ENCODE assay signal across 11 cellular contexts in the genomic region with DNA sequence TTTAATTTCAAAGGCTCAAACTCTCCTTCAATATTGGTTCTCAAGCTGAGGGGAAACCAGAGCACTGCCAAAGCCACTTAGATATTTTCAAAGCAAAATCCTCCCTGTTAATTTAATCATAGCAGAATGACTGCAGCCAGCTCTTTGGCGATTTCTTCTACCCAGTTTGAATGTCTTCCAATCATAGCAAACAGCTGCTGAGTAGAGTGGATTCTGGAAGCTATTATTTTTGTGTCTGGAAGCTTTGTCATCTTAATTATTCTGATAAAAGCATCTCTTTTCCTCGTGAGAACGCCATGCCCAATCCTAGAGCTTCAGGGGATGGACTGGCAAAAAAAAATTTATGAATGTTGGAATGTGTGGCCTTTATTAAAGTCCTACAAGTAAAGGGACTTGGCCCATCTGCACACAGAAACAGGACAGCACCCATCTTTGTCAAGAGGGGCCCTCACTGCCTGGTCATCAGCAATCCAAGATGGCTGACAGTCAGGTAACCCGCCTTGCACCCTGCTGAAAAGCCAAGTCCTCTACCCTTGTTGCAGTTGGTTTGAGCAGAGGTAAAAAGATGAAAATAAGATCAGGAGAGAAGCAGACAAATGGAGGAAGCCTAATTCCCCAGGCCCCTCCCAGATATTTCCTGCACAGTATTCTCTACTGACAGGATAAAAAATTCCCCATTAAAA.
A peak's percentile ranks its signal among the peaks of the same experiment; 100 is the strongest.
DNase-seq lines count a peak whose midpoint lies in the region; ATAC-seq, FAIRE-seq and TF ChIP-seq lines count a peak whose summit lies in the region.
"Had no signal": no experiment of that assay in that cellular context is flagged by ENCODE, and none has a peak within 500 bp of the region (broad histone marks: within the 10 kb centered on the region; RNA-seq: fewer than 3 reads in every experiment).

No MANE protein-coding gene starts in this region.

- FAIRE-seq in GM12878 (lab: Jason Lieb, UNC) (no peak), keratinocyte (lab: Jason Lieb, UNC) (no peak)

- 99% methylated on average over 4 of the region's 4 CpGs for WGBS in GM12878 (ENCODE audit: insufficient coverage, insufficient replicate concordance, low lambda C conversion rate, missing lambda C conversion rate)
- 64% methylated on average over 4 of the region's 4 CpGs for WGBS in smooth muscle cell (ENCODE audit: low lambda C conversion rate)
- WGBS in ovary, 3 donors = 26 to 29% (median 27%) methylated on average over 4 of the region's 4 CpGs

- DNase-seq in M059J (ENCODE audit: low read depth) (peak; percentile 52), GM12878 (ENCODE audit: low read depth, low spot score) (no peak), keratinocyte (ENCODE audit: low read depth, low spot score) (no peak), smooth muscle cell (lab: John Stamatoyannopoulos, UW; ENCODE audit: unreplicated experiment) (no peak), ovary (no peak), COLO668 (lab: John Stamatoyannopoulos, UW; ENCODE audit: unreplicated experiment) (no peak), ACHN (no peak)
- DNase-seq: activated CD4-positive, alpha-beta T cell treated with anti-CD3 and anti-CD28 coated beads for 48 hours; NCI-H524 had no signal

- SMC1A ChIA-PET in GM12878 (lab: Charles Lee; ENCODE audit: uncharacterized antibody, unreplicated experiment) = interaction anchor here (0.6 to 5.2 kb wide), 8 partner anchors 12 to 290 kb away, joined by 3 to 48 read pairs (median 12); no protein-coding TSS in a partner anchor

- H4K20me1 ChIP-seq in GM12878 (ENCODE audit: control insufficient read depth, insufficient read depth) (no peaks in the 10 kb centered on the region), keratinocyte (ENCODE audit: control insufficient read depth, extremely low read depth, insufficient read depth, low read length) (no peaks in the 10 kb centered on the region), smooth muscle cell (ENCODE audit: low read depth) (no peaks in the 10 kb centered on the region)

- H3K79me2 ChIP-seq in GM12878 (ENCODE audit: control insufficient read depth, insufficient read depth, low read length) (no peaks in the 10 kb centered on the region), keratinocyte (ENCODE audit: control insufficient read depth, insufficient read depth, low read length) (no peaks in the 10 kb centered on the region), smooth muscle cell (ENCODE audit: low read depth) (no peaks in the 10 kb centered on the region)

- H3K9ac ChIP-seq in GM12878 (ENCODE audit: control insufficient read depth, insufficient read depth, low read length) (no peak overlapping the region), keratinocyte (ENCODE audit: control insufficient read depth, extremely low read depth, insufficient read depth, low read length) (peak overlapping the region; percentile 40), smooth muscle cell (ENCODE audit: low read depth) (no peak overlapping the region)

- peaks cover 24% of the 10 kb centered on the region for H3K4me1 ChIP-seq in GM12878 (ENCODE audit: control insufficient read depth, insufficient read depth, low read length)
- peaks cover 43% of the 10 kb centered on the region for H3K4me1 ChIP-seq in keratinocyte (ENCODE audit: control insufficient read depth, extremely low read depth, insufficient read depth, low read length)
- peaks cover 14% of the 10 kb centered on the region for H3K4me1 ChIP-seq in smooth muscle cell (ENCODE audit: low read depth)
- peaks cover 8% of the 10 kb centered on the region for H3K4me1 ChIP-seq in ovary (ENCODE audit: insufficient read depth)

- no peak for TF ChIP-seq EP300 in GM12878 (IDR thresholded peaks at IDR 0.05; ENCODE audit: borderline replicate concordance in 1 of 2, control insufficient read depth in 1 of 2, low read depth in 2 of 2, low read length in 2 of 2)
- no peak for TF ChIP-seq EP300 in ovary (IDR thresholded peaks at IDR 0.05)

- no peaks in the 10 kb centered on the region for H3F3A ChIP-seq in smooth muscle cell (ENCODE audit: low read depth)

- H3K9me3 ChIP-seq in GM12878 (replicated peaks; ENCODE audit: control insufficient read depth, insufficient read depth, low read length) = peaks cover 13% of the 10 kb centered on the region
- peaks cover 8% of the 10 kb centered on the region for H3K9me3 ChIP-seq in keratinocyte (ENCODE audit: control insufficient read depth, low read depth, low read length)
- H3K9me3 ChIP-seq in smooth muscle cell (replicated peaks; ENCODE audit: low read depth) = no peaks in the 10 kb centered on the region
- no peaks in the 10 kb centered on the region for H3K9me3 ChIP-seq in ovary

- no peak overlapping the region for H3K4me2 ChIP-seq in GM12878 (ENCODE audit: control insufficient read depth, insufficient read depth)
- H3K4me2 ChIP-seq in keratinocyte (ENCODE audit: control insufficient read depth, extremely low read depth, insufficient read depth, low read depth, low read length) = peak overlapping the region; percentile 23
- H3K4me2 ChIP-seq in smooth muscle cell = peak overlapping the region; percentile 1

- H3K27ac ChIP-seq in GM12878 (ENCODE audit: control insufficient read depth, insufficient read depth) (no peak overlapping the region), keratinocyte (ENCODE audit: control insufficient read depth, insufficient read depth, low read length) (peak overlapping the region; percentile 69), smooth muscle cell (ENCODE audit: low read depth) (peak overlapping the region; percentile 33), ovary (no peak overlapping the region)

- dilution Hi-C loops in keratinocyte (cut with MboI; ENCODE audit: extremely low pct_ligation_motif_present, low sequenced_read_pairs) = no loop called here

- CTCF ChIA-PET in GM12878 (lab: Yijun Ruan, JAX) = interaction anchor here (1.2 to 1.7 kb wide), 2 partner anchors 14 to 16 kb away, joined by 3 to 4 read pairs; no protein-coding TSS in a partner anchor

- H3K27me3 ChIP-seq in GM12878 (replicated peaks in 1 of 2; ENCODE audit: control insufficient read depth in 2 of 2, insufficient read depth in 2 of 2, low read length in 1 of 2) = no peaks in the 10 kb centered on the region
- no peaks in the 10 kb centered on the region for H3K27me3 ChIP-seq in keratinocyte (ENCODE audit: control insufficient read depth, extremely low read depth, insufficient read depth, low read length)
- H3K27me3 ChIP-seq in smooth muscle cell (ENCODE audit: low read depth) = no peaks in the 10 kb centered on the region
- H3K27me3 ChIP-seq in ovary = no peaks in the 10 kb centered on the region

- TF ChIP-seq CTCF in GM12878 (IDR thresholded peaks at IDR 0.05 in 2 of 3, conservative IDR thresholded peaks at IDR 0.05 in 1 of 3; ENCODE audit: control insufficient read depth in 2 of 3, extremely low read depth in 1 of 3, insufficient read depth in 1 of 3, low read depth in 3 of 3, low read length in 3 of 3) (no peak), keratinocyte (optimal IDR thresholded peaks at IDR 0.05 in 1 of 3, IDR thresholded peaks at IDR 0.05 in 1 of 3, conservative IDR thresholded peaks at IDR 0.05 in 1 of 3; ENCODE audit: extremely low read depth in 1 of 3, insufficient read depth in 2 of 3, low read length in 3 of 3) (no peak), smooth muscle cell (IDR thresholded peaks at IDR 0.05; ENCODE audit: borderline replicate concordance, insufficient read depth, poor library complexity, severe bottlenecking) (no peak), ovary (IDR thresholded peaks at IDR 0.05) (no peak)

- no peak overlapping the region for H2AFZ ChIP-seq in GM12878 (ENCODE audit: control insufficient read depth, low read depth, low read length)
- peak overlapping the region; percentile 38 for H2AFZ ChIP-seq in keratinocyte (ENCODE audit: control insufficient read depth, low read length)
- H2AFZ ChIP-seq in smooth muscle cell (ENCODE audit: low read depth) = no peak overlapping the region

- ATAC-seq in GM12878 = no peak
- no peak for ATAC-seq in HG03139 (IDR thresholded peaks at IDR 0.05; ENCODE audit: unreplicated experiment)

- RAD21 ChIA-PET in GM12878 (lab: Charles Lee; ENCODE audit: unreplicated experiment) = interaction anchor here (4.6 kb wide), 1 partner anchor 15 kb away, joined by 56 read pairs; no protein-coding TSS in a partner anchor

- H3K4me3 ChIP-seq in GM12878 = no peak overlapping the region
- H3K4me3 ChIP-seq in keratinocyte (ENCODE audit: control insufficient read depth in 2 of 3, extremely low read depth in 1 of 3, insufficient read depth in 2 of 3, low read depth in 1 of 3, low read length in 3 of 3) = no peak overlapping the region
- H3K4me3 ChIP-seq in smooth muscle cell = no peak overlapping the region
- H3K4me3 ChIP-seq in ovary = no peak overlapping the region
- H3K4me3 ChIP-seq: coronary artery had no signal

- no peak for TF ChIP-seq POLR2A in GM12878 (IDR thresholded peaks at IDR 0.05; ENCODE audit: low read depth, low read length)
- no peak for TF ChIP-seq POLR2A in ovary (IDR thresholded peaks at IDR 0.05)

- intact Hi-C loops in GM12878 (cut with micrococcal nuclease; ENCODE audit: unreplicated experiment) = no loop called here
- intact Hi-C loops in ovary (cut with DNase I) = no loop called here

- TF ChIP-seq RAD21 in GM12878 (IDR thresholded peaks at IDR 0.05; ENCODE audit: insufficient read depth, low read depth, low read length) = no peak

- H3K36me3 ChIP-seq in GM12878 (ENCODE audit: control insufficient read depth in 2 of 2, insufficient read depth in 2 of 2, low read length in 1 of 2) = no peaks in the 10 kb centered on the region
- no peaks in the 10 kb centered on the region for H3K36me3 ChIP-seq in keratinocyte (ENCODE audit: control insufficient read depth in 2 of 2, extremely low read depth in 1 of 2, insufficient read depth in 2 of 2, low read length in 2 of 2)
- no peaks in the 10 kb centered on the region for H3K36me3 ChIP-seq in smooth muscle cell (ENCODE audit: low read depth)
- no peaks in the 10 kb centered on the region for H3K36me3 ChIP-seq in ovary

- in situ Hi-C loops in GM12878 (cut with MboI) (no loop called here), ACHN (cut with HindIII; ENCODE audit: low pct_ligation_motif_present, low pct_unique_long_range_greater_than_20kb, low sequenced_read_pairs) (loop anchor here (25.0 kb wide), 1 partner anchor 288 kb away; no protein-coding TSS in a partner anchor)

- H3K9me1 ChIP-seq in keratinocyte (ENCODE audit: control insufficient read depth, extremely low read depth, insufficient read depth, low read length) = no peaks in the 10 kb centered on the region

- BruUV-seq in GM12878 (replicated peaks; lab: Mats Ljungman, UMichigan) = no TSS peak

- POLR2A ChIA-PET in GM12878 (lab: Charles Lee) = interaction anchor here (1.4 to 4.1 kb wide), 3 partner anchors 11 to 15 kb away, joined by 3 to 36 read pairs (median 11); no protein-coding TSS in a partner anchor

Comparison
In these comparisons a context has a peak if more than half of its experiments do, and no peak if none do; other contexts are left out.
1. H3K27ac ChIP-seq: peak in keratinocyte (single experiment) and smooth muscle cell (single experiment); none in GM12878 (single experiment) and ovary (0 of 2).